1 cellular context compared by ENCODE assay signal in genomic region chr12:111841750-111842555, GRCh38.
TF ChIP-seq lines count a peak whose summit lies in the region.

Gene MAPKAPK5 (plus strand): TSS chr12:111842228. CDS start chr12:111842734, 506 bp downstream.

TF ChIP-seq in HepG2, 621 proteins besides CTCF, POLR2A, EP300 and RAD21 (continued from another document and continues in another):
- TF ChIP-seq ZNF710 (CRISPR knock-in tag; IDR thresholded peaks at IDR 0.05; ENCODE audit: borderline replicate concordance) (peak; percentile 85), ZNF557 (CRISPR knock-in tag; IDR thresholded peaks at IDR 0.05) (0 out of 2 replicates have a peak, but pooled peaks have one; percentile 10), IKZF5 (CRISPR knock-in tag; IDR thresholded peaks at IDR 0.05) (peak; percentile 79; the same call in 1 of the 2 replicates), ZNF709 (CRISPR knock-in tag; IDR thresholded peaks at IDR 0.05) (0 out of 2 replicates have a peak, but pooled peaks have one; percentile 53), YEATS4 (CRISPR knock-in tag; IDR thresholded peaks at IDR 0.05; ENCODE audit: borderline replicate concordance) (peak; percentile 76), ZNF768 (CRISPR knock-in tag; IDR thresholded peaks at IDR 0.05) (0 out of 2 replicates have a peak, but pooled peaks have one; percentile 11), TGIF2 (CRISPR knock-in tag; IDR thresholded peaks at IDR 0.05) (peak; percentile 41; the same call in 1 of the 2 replicates), IRX3 (CRISPR knock-in tag; IDR thresholded peaks at IDR 0.05; ENCODE audit: borderline replicate concordance, low read depth) (no peak), RERE (CRISPR knock-in tag; IDR thresholded peaks at IDR 0.05; ENCODE audit: low read depth) (0 out of 2 replicates have a peak, but pooled peaks have one; percentile 30), ZNF350 (CRISPR knock-in tag; IDR thresholded peaks at IDR 0.05; ENCODE audit: borderline replicate concordance, low read depth) (peak; percentile 85), ADNP (CRISPR knock-in tag; IDR thresholded peaks at IDR 0.05) (no peak), PBX2 (CRISPR knock-in tag; IDR thresholded peaks at IDR 0.05) (no peak), NFATC3 (CRISPR knock-in tag; IDR thresholded peaks at IDR 0.05) (no peak), ZNF850 (CRISPR knock-in tag; conservative IDR thresholded peaks at IDR 0.05) (no peak), ZNF383 (CRISPR knock-in tag; IDR thresholded peaks at IDR 0.05; ENCODE audit: borderline replicate concordance) (0 out of 2 replicates have a peak, but pooled peaks have one; percentile 44), ZNF614 (CRISPR knock-in tag; IDR thresholded peaks at IDR 0.05; ENCODE audit: borderline replicate concordance) (peak; percentile 80; the same call in 1 of the 2 replicates), ZNF746 (CRISPR knock-in tag; IDR thresholded peaks at IDR 0.05) (no peak), SRSF1 (optimal IDR thresholded peaks at IDR 0.05; ENCODE audit: low read depth, low read length) (no peak), MTA3 (CRISPR knock-in tag; IDR thresholded peaks at IDR 0.05) (no peak), ARID4A (CRISPR knock-in tag; IDR thresholded peaks at IDR 0.05; ENCODE audit: borderline replicate concordance) (peak; percentile 88), ZBTB21 (CRISPR knock-in tag; IDR thresholded peaks at IDR 0.05) (peak; percentile 84), HIC2 (CRISPR knock-in tag; IDR thresholded peaks at IDR 0.05; ENCODE audit: low read depth) (no peak), ZNF296 (CRISPR knock-in tag; conservative IDR thresholded peaks at IDR 0.05) (no peak), SNAPC4 (CRISPR knock-in tag; IDR thresholded peaks at IDR 0.05) (peak; percentile 75; the same call in 1 of the 2 replicates), FOXP1 (IDR thresholded peaks at IDR 0.05) (no peak), FOXP1 (CRISPR knock-in tag; IDR thresholded peaks at IDR 0.05) (0 out of 2 replicates have a peak, but pooled peaks have one; percentile 8), PATZ1 (CRISPR knock-in tag; IDR thresholded peaks at IDR 0.05) (peak; percentile 63; the same call in 1 of the 2 replicates), CHCHD3 (CRISPR knock-in tag; IDR thresholded peaks at IDR 0.05) (peak; percentile 18; the same call in 1 of the 2 replicates)
